8 cellular contexts compared by ENCODE assay signal in genomic region chr16:72561-73537, GRCh38. TPM values are rescaled to one million over a fixed set of nuclear protein-coding genes. Genes with fewer than 3 reads are reported as not detected.
A peak's percentile ranks its signal among the peaks of the same experiment; 100 is the strongest.
DNase-seq lines count a peak whose midpoint lies in the region; ATAC-seq and TF ChIP-seq lines count a peak whose summit lies in the region.

TSS of gene RHBDF1 (minus strand) at chr16:72631. CDS start at chr16:65015, 7,616 bp downstream.

- CTCF ChIA-PET in WTC11 (lab: Charles Lee) = interaction anchor here (0.5 to 16.9 kb wide), 9 partner anchors 20 to 290 kb away, joined by 3 to 493 read pairs (median 6); partner anchors contain the start of genes AXIN1, HBQ1, POLR3K and SNRNP25

- ATAC-seq in WTC11 = peak; percentile 43

- POLR2A ChIA-PET in WTC11 (lab: Charles Lee) = interaction anchor here (0.5 to 3.0 kb wide), 7 partner anchors 14 to 264 kb away, joined by 3 to 16 read pairs (median 4); partner anchors contain the start of genes POLR3K and SNRNP25

- H3K4me3 Mint-ChIP-seq in WTC11 (peak within 1 kb of the TSS; percentile 81), nephron progenitor cell (peak within 1 kb of the TSS; percentile 88)

- peak within 1 kb of the TSS; percentile 81 to 84 for H3K4me3 ChIP-seq in foreskin fibroblast (ENCODE audit: low read depth in 1 of 2, low read length in 2 of 2)

- H3K27ac ChIP-seq in 22Rv1 = peak within 1 kb of the TSS; percentile 89

- DNase-seq in H4 (ENCODE audit: low spot score) (no peak), WTC11 (ENCODE audit: low spot score) (peak; percentile 74), foreskin fibroblast (peak; percentile 67 to 85), nephron progenitor cell (peak; percentile 81), T1000 (lab: John Stamatoyannopoulos, UW) (no peak), NCI-H1694 (lab: John Stamatoyannopoulos, UW) (no peak)
- DNase-seq in stimulated activated CD4-positive, alpha-beta T cell treated with anti-CD3 and anti-CD28 coated beads, Interleukin-12 subunit alpha, Interleukin-12 subunit beta, amount 100 ng/mL, for 4 hours = no peak

- H3K4me1 Mint-ChIP-seq in WTC11 (peaks cover 61% of the 10 kb centered on the region), nephron progenitor cell (peaks cover 81% of the 10 kb centered on the region)

- H3K36me3 Mint-ChIP-seq in WTC11 (no peaks in the 10 kb centered on the region), nephron progenitor cell (ENCODE audit: low read depth) (no peaks in the 10 kb centered on the region)

- TF ChIP-seq CTCF in 22Rv1 (IDR thresholded peaks at IDR 0.05) (no peak), WTC11 (IDR thresholded peaks at IDR 0.05) (no peak), foreskin fibroblast (IDR thresholded peaks at IDR 0.05; ENCODE audit: low read depth, low read length) (no peak), nephron progenitor cell (IDR thresholded peaks at IDR 0.05) (no peak)

- H3K27me3 Mint-ChIP-seq in WTC11 (ENCODE audit: low read depth) (no peaks in the 10 kb centered on the region; the same call in 1 of the 2 replicates), nephron progenitor cell (ENCODE audit: low read depth, poor library complexity) (no peaks in the 10 kb centered on the region)

- H3K9me3 Mint-ChIP-seq in WTC11 (no peaks in the 10 kb centered on the region), nephron progenitor cell (no peaks in the 10 kb centered on the region)

- H3K27ac Mint-ChIP-seq in WTC11 (peak within 1 kb of the TSS; percentile 96), nephron progenitor cell (peak within 1 kb of the TSS; percentile 84)

TF ChIP-seq in WTC11, 78 proteins besides CTCF, POLR2A, EP300 and RAD21:
- TF ChIP-seq GTF2I (CRISPR knock-in tag; conservative IDR thresholded peaks at IDR 0.05) = 0 out of 2 replicates have a peak, but pooled peaks have one; percentile 53
- peak; percentile 52; the same call in 1 of the 2 replicates for TF ChIP-seq SP1 (CRISPR knock-in tag; conservative IDR thresholded peaks at IDR 0.05)
- TF ChIP-seq, protein P1, sequence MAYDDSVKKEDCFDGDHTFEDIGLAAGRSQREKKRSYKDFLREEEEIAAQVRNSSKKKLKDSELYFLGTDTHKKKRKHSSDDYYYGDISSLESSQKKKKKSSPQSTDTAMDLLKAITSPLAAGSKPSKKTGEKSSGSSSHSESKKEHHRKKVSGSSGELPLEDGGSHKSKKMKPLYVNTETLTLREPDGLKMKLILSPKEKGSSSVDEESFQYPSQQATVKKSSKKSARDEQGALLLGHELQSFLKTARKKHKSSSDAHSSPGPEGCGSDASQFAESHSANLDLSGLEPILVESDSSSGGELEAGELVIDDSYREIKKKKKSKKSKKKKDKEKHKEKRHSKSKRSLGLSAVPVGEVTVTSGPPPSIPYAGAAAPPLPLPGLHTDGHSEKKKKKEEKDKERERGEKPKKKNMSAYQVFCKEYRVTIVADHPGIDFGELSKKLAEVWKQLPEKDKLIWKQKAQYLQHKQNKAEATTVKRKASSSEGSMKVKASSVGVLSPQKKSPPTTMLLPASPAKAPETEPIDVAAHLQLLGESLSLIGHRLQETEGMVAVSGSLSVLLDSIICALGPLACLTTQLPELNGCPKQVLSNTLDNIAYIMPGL (CRISPR knock-in tag; IDR thresholded peaks at IDR 0.05) = no peak
- 0 out of 2 replicates have a peak, but pooled peaks have one; percentile 3 for TF ChIP-seq ZNF416 (CRISPR knock-in tag; IDR thresholded peaks at IDR 0.05)
- TF ChIP-seq ZNF423 (CRISPR knock-in tag; IDR thresholded peaks at IDR 0.05) = peak; percentile 81
- TF ChIP-seq TEAD1 (CRISPR knock-in tag; IDR thresholded peaks at IDR 0.05) = peak; percentile 81; the same call in 1 of the 2 replicates
- no peak for TF ChIP-seq ZNF671 (CRISPR knock-in tag; IDR thresholded peaks at IDR 0.05)
- TF ChIP-seq, protein P2, sequence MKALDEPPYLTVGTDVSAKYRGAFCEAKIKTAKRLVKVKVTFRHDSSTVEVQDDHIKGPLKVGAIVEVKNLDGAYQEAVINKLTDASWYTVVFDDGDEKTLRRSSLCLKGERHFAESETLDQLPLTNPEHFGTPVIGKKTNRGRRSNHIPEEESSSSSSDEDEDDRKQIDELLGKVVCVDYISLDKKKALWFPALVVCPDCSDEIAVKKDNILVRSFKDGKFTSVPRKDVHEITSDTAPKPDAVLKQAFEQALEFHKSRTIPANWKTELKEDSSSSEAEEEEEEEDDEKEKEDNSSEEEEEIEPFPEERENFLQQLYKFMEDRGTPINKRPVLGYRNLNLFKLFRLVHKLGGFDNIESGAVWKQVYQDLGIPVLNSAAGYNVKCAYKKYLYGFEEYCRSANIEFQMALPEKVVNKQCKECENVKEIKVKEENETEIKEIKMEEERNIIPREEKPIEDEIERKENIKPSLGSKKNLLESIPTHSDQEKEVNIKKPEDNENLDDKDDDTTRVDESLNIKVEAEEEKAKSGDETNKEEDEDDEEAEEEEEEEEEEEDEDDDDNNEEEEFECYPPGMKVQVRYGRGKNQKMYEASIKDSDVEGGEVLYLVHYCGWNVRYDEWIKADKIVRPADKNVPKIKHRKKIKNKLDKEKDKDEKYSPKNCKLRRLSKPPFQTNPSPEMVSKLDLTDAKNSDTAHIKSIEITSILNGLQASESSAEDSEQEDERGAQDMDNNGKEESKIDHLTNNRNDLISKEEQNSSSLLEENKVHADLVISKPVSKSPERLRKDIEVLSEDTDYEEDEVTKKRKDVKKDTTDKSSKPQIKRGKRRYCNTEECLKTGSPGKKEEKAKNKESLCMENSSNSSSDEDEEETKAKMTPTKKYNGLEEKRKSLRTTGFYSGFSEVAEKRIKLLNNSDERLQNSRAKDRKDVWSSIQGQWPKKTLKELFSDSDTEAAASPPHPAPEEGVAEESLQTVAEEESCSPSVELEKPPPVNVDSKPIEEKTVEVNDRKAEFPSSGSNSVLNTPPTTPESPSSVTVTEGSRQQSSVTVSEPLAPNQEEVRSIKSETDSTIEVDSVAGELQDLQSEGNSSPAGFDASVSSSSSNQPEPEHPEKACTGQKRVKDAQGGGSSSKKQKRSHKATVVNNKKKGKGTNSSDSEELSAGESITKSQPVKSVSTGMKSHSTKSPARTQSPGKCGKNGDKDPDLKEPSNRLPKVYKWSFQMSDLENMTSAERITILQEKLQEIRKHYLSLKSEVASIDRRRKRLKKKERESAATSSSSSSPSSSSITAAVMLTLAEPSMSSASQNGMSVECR (CRISPR knock-in tag; IDR thresholded peaks at IDR 0.05; ENCODE audit: borderline replicate concordance) = 0 out of 2 replicates have a peak, but pooled peaks have one; percentile 16
- TF ChIP-seq ATF1 (CRISPR knock-in tag; IDR thresholded peaks at IDR 0.05) = no peak
- peak; percentile 82; the same call in 1 of the 2 replicates for TF ChIP-seq JUN (CRISPR knock-in tag; IDR thresholded peaks at IDR 0.05)
- no peak for TF ChIP-seq ELF4 (CRISPR knock-in tag; IDR thresholded peaks at IDR 0.05; ENCODE audit: low read depth)
- TF ChIP-seq, protein P3, sequence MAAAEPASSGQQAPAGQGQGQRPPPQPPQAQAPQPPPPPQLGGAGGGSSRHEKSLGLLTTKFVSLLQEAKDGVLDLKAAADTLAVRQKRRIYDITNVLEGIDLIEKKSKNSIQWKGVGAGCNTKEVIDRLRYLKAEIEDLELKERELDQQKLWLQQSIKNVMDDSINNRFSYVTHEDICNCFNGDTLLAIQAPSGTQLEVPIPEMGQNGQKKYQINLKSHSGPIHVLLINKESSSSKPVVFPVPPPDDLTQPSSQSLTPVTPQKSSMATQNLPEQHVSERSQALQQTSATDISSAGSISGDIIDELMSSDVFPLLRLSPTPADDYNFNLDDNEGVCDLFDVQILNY (CRISPR knock-in tag; IDR thresholded peaks at IDR 0.05) = peak; percentile 17; the same call in 1 of the 2 replicates
- 0 out of 2 replicates have a peak, but pooled peaks have one; percentile 34 for TF ChIP-seq ETV6 (CRISPR knock-in tag; IDR thresholded peaks at IDR 0.05)
- TF ChIP-seq, protein P4, sequence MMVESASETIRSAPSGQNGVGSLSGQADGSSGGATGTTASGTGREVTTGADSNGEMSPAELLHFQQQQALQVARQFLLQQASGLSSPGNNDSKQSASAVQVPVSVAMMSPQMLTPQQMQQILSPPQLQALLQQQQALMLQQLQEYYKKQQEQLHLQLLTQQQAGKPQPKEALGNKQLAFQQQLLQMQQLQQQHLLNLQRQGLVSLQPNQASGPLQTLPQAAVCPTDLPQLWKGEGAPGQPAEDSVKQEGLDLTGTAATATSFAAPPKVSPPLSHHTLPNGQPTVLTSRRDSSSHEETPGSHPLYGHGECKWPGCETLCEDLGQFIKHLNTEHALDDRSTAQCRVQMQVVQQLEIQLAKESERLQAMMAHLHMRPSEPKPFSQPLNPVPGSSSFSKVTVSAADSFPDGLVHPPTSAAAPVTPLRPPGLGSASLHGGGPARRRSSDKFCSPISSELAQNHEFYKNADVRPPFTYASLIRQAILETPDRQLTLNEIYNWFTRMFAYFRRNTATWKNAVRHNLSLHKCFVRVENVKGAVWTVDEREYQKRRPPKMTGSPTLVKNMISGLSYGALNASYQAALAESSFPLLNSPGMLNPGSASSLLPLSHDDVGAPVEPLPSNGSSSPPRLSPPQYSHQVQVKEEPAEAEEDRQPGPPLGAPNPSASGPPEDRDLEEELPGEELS (CRISPR knock-in tag; IDR thresholded peaks at IDR 0.05) = 0 out of 2 replicates have a peak, but pooled peaks have one; percentile 46

RNA-seq across cellular contexts. Expression of gene RHBDF1, which starts in this region (rescaled TPM):
- total RNA-seq in H4 (2014; rRNA removed; shearing (Covaris generic)) = 12.4 and 15.5 TPM in 2 replicates
- 40.9 to 60.8 TPM (median 44.2 TPM) in 3 replicates for total RNA-seq in WTC11 (2021)

Comparison
In these comparisons a context has a peak if more than half of its experiments do, and no peak if none do; other contexts are left out.
1. DNase-seq: peak in WTC11 (single experiment), foreskin fibroblast (2 of 2) and nephron progenitor cell (single experiment); none in H4 (single experiment), T1000 (single experiment), NCI-H1694 (single experiment) and stimulated activated CD4-positive, alpha-beta T cell treated with anti-CD3 and anti-CD28 coated beads, Interleukin-12 subunit alpha, Interleukin-12 subunit beta, amount 100 ng/mL, for 4 hours (single experiment).